Comparison of ENCODE assay signal across 9 cellular contexts in the genomic region with DNA sequence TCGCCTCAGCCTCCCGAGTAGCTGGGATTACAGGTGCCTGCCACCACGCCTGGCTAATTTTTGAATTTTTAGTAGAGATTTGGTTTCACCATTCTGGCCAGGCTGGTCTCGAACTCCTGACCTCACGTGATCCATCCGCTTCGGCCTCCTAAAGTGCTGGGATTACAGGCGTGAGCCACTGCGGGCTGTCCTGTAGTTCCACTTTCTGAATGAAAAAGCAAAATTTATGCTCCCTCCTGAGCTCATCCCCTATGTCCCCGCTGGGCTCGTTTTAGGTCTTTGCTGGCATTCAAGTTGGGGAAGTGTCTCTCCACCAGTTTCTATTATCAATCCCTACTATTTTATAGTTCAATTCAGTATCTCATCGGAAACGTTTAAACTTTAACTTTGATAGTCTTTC. TPM values are rescaled to one million over a fixed set of nuclear protein-coding genes. Genes with fewer than 3 reads are reported as not detected.
DNase-seq lines count a peak whose midpoint lies in the region; TF ChIP-seq lines count a peak whose summit lies in the region.
"Had no signal": no experiment of that assay in that cellular context is flagged by ENCODE, and none has a peak within 500 bp of the region (broad histone marks: within the 10 kb centered on the region; RNA-seq: fewer than 3 reads in every experiment).

No MANE protein-coding gene starts in this region.

- no peaks in the 10 kb centered on the region for H3K9me3 ChIP-seq in NT2/D1 (ENCODE audit: insufficient read depth, low read length)
- no peaks in the 10 kb centered on the region for H3K9me3 ChIP-seq in duodenal mucosa (ENCODE audit: control insufficient read depth in 1 of 2, low read length in 2 of 2)

- H3K4me1 ChIP-seq in NT2/D1 (ENCODE audit: insufficient read depth, insufficient read length) (no peaks in the 10 kb centered on the region), duodenal mucosa (ENCODE audit: control insufficient read depth in 1 of 2, insufficient read depth in 2 of 2, low read length in 2 of 2) (peaks cover 4 to 5% of the 10 kb centered on the region in 2 donors)

- H3K9ac ChIP-seq in NT2/D1 (ENCODE audit: insufficient read length, low read depth) (peak overlapping the region; percentile 26), duodenal mucosa (ENCODE audit: low read depth in 1 of 2, low read length in 2 of 2) (peak overlapping the region; percentile 48 to 64)

- no peak for TF ChIP-seq CTCF in GM12865 (IDR thresholded peaks at IDR 0.05; ENCODE audit: insufficient read depth, low read depth, low read length, missing control alignments)

- H3K27me3 ChIP-seq in NT2/D1 (ENCODE audit: insufficient read depth, insufficient read length) (peaks cover 3% of the 10 kb centered on the region), duodenal mucosa (ENCODE audit: control insufficient read depth in 1 of 2, insufficient read depth in 2 of 2, low read length in 2 of 2) (no peaks in the 10 kb centered on the region)

- peak overlapping the region; percentile 62 for H3K4me3 ChIP-seq in GM12865 (ENCODE audit: low read depth, low read length)
- H3K4me3 ChIP-seq in NT2/D1 (ENCODE audit: insufficient read length, low read depth): no peak overlapping the region
- peak overlapping the region; percentile 72 to 77 for H3K4me3 ChIP-seq in duodenal mucosa (ENCODE audit: low read depth in 1 of 2, low read length in 2 of 2)

- no peak for DNase-seq in GM12865 (ENCODE audit: low read depth)
- DNase-seq in NT2/D1 (ENCODE audit: low read depth, low spot score): no peak
- peak; percentile 4 for DNase-seq in occipital lobe (lab: John Stamatoyannopoulos, UW)
- DNase-seq in NCI-H82 treated with DMSO at 0.1 percent for 48 hours (lab: John Stamatoyannopoulos, UW; ENCODE audit: unreplicated experiment): no peak
- DNase-seq in stimulated activated CD4-positive, alpha-beta T cell treated with anti-CD3 and anti-CD28 coated beads, Interleukin-4, amount 100 ng/mL, for 24 hours: no peak
- no peak for DNase-seq in NCI-H2029 (lab: John Stamatoyannopoulos, UW)
- no peak for DNase-seq in NCI-H446 treated with DMSO at 0.1 percent for 48 hours (lab: John Stamatoyannopoulos, UW)

- H3K36me3 ChIP-seq in NT2/D1 (ENCODE audit: insufficient read depth, insufficient read length, low read length) (no peaks in the 10 kb centered on the region), duodenal mucosa (ENCODE audit: control insufficient read depth in 1 of 2, insufficient read depth in 2 of 2, low read length in 2 of 2) (no peaks in the 10 kb centered on the region)

- no peak overlapping the region for H3K27ac ChIP-seq in duodenal mucosa (ENCODE audit: low read depth, low read length)

RNA-seq across cellular contexts. Expression of gene DNAL1, which starts 11.7 kb away (rescaled TPM):
- 30.6 TPM for total RNA-seq in occipital lobe

RNA-seq across cellular contexts. Expression of gene ACOT6, which starts 20.8 kb away (rescaled TPM):
- total RNA-seq in occipital lobe: not detected
- total RNA-seq: kidney epithelial cell had no signal

RNA-seq across cellular contexts. Expression of gene ACOT4, which starts 41.4 kb away (rescaled TPM):
- total RNA-seq in occipital lobe: 1.7 TPM
